In genomic region chr19:48152552-48152951, GRCh38 we compare ENCODE assay signal across 8 cellular contexts. TPM values are rescaled to one million over a fixed set of nuclear protein-coding genes. Genes with fewer than 3 reads are reported as not detected.
DNase-seq lines count a peak whose midpoint lies in the region; ATAC-seq and TF ChIP-seq lines count a peak whose summit lies in the region.

No MANE protein-coding gene starts in this region.

- intact Hi-C loops in right lobe of liver (cut with DNase I), result no loop called here

- 27% methylated on average over 8 of the region's 8 CpGs for WGBS in right lobe of liver (ENCODE audit: insufficient coverage, low coverage, low lambda C conversion rate, missing lambda C conversion rate)

- no peaks in the 10 kb centered on the region for H3K36me3 ChIP-seq in right lobe of liver

- no peak for TF ChIP-seq POLR2A in right lobe of liver (IDR thresholded peaks at IDR 0.05)

- peaks cover 0 to 22% (median 9%) of the 10 kb centered on the region in 4 donors for H3K4me1 ChIP-seq in right lobe of liver

- H3K9me3 ChIP-seq in right lobe of liver, result no peaks in the 10 kb centered on the region

- H3K27ac ChIP-seq in right lobe of liver, result no peak overlapping the region

- DNase-seq in NCI-H526 (lab: John Stamatoyannopoulos, UW) (peak; percentile 36 to 55), NCI-H526 treated with DMSO at 0.1 percent for 48 hours (lab: John Stamatoyannopoulos, UW) (no peak), NCI-H2196 (lab: John Stamatoyannopoulos, UW; ENCODE audit: unreplicated experiment) (peak; percentile 64), choroid plexus epithelial cell (ENCODE audit: low read depth) (peak; percentile 77), right lobe of liver (peak in 2 of 3 donors; percentile 43 to 64)
- peak; percentile 53 to 74 for DNase-seq in activated CD4-positive, alpha-beta T cell treated with anti-CD3 and anti-CD28 coated beads for 4 hours
- DNase-seq in stimulated activated CD4-positive, alpha-beta T cell treated with anti-CD3 and anti-CD28 coated beads, TNF-alpha, amount 100 ng/mL, for 48 hours (ENCODE audit: low read depth in 3 of 3), result peak; percentile 27 to 51 (median 29)

- H3K27me3 ChIP-seq in right lobe of liver, result no peaks in the 10 kb centered on the region

- H3K4me3 ChIP-seq in choroid plexus epithelial cell (ENCODE audit: low read depth, low read length) (no peak overlapping the region), right lobe of liver (no peak overlapping the region)

- ATAC-seq in right lobe of liver (peak; percentile 65 to 74 (median 68)), GM18520 (IDR thresholded peaks at IDR 0.05; ENCODE audit: unreplicated experiment) (no peak)

- peak; percentile 81 for TF ChIP-seq CTCF in choroid plexus epithelial cell (conservative IDR thresholded peaks at IDR 0.05; ENCODE audit: low read depth, low read length)
- TF ChIP-seq CTCF in right lobe of liver (IDR thresholded peaks at IDR 0.05), result peak; percentile 79 to 91 (median 82)

RNA-seq across cellular contexts. Expression of gene LIG1, which starts 17.6 kb away (rescaled TPM):
- total RNA-seq in right lobe of liver, result 10 to 100 TPM in 2 of 6 experiments, 1 to 10 TPM in 4; 5.2 to 16.6 (median 7.7) TPM

RNA-seq across cellular contexts. Expression of gene ZSWIM9, which starts 17.9 kb away (rescaled TPM):
- total RNA-seq in right lobe of liver, result 1 to 10 TPM; 1.5 to 2.5 (median 2.0) TPM

RNA-seq across cellular contexts. Expression of gene PLA2G4C, which starts 41.9 kb away (rescaled TPM):
- 10 to 100 TPM in 3 of 6 experiments, 1 to 10 TPM in 3; 3.8 to 29.7 (median 9.8) TPM for total RNA-seq in right lobe of liver
